21 cellular contexts compared by ENCODE assay signal in the genomic region with DNA sequence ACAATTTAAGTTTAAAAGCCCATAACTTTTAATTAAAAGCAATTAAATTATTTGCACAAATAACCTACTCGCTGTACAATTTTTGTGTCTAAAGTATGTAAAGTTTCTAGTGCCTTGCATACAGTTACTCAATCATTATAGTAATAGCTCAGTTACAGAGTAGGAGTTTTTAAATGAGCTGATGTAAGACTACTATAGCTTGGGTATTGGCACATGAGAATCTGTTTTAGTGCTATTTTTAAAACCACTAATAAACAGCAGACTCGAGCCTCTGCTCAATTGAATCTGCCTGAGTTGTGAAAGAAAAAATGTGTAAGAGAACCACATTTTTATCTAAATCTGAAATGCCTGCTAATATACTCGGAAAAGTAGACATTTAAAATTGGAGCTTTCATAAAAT. TPM values are rescaled to one million over a fixed set of nuclear protein-coding genes. Genes with fewer than 3 reads are reported as not detected.
DNase-seq lines count a peak whose midpoint lies in the region; ATAC-seq, FAIRE-seq and TF ChIP-seq lines count a peak whose summit lies in the region.
"Had no signal": no experiment of that assay in that cellular context is flagged by ENCODE, and none has a peak within 500 bp of the region (broad histone marks: within the 10 kb centered on the region; RNA-seq: fewer than 3 reads in every experiment).

No MANE protein-coding gene starts in this region.

- no peaks in the 10 kb centered on the region for H3K9me1 ChIP-seq in IMR-90 (ENCODE audit: insufficient read depth, low read length)

- no peak for TF ChIP-seq EP300 in GM12878 (IDR thresholded peaks at IDR 0.05; ENCODE audit: borderline replicate concordance in 1 of 2, control insufficient read depth in 1 of 2, low read depth in 2 of 2, low read length in 2 of 2)
- no peak for TF ChIP-seq EP300 in sigmoid colon (IDR thresholded peaks at IDR 0.05)

- no peak overlapping the region for H4K5ac ChIP-seq in IMR-90 (ENCODE audit: low read depth, low read length)

- dilution Hi-C loops in IMR-90 (cut with HindIII; ENCODE audit: low sequenced_read_pairs, unreplicated experiment): no loop called here

- H2AFZ ChIP-seq in IMR-90 (replicated peaks; ENCODE audit: low read length, poor library complexity) (no peak overlapping the region), GM12878 (ENCODE audit: control insufficient read depth, low read depth, low read length) (no peak overlapping the region)

- H3K9me3 ChIP-seq in IMR-90 (ENCODE audit: control insufficient read depth, insufficient read depth, low read length) (no peaks in the 10 kb centered on the region), GM12878 (replicated peaks; ENCODE audit: control insufficient read depth, insufficient read depth, low read length) (no peaks in the 10 kb centered on the region), left ventricle myocardium inferior (replicated peaks) (no peaks in the 10 kb centered on the region), sigmoid colon (no peaks in the 10 kb centered on the region), body of pancreas (no peaks in the 10 kb centered on the region)
- H3K9me3 ChIP-seq in effector memory CD4-positive, alpha-beta T cell (ENCODE audit: control insufficient read depth, low read length): no peaks in the 10 kb centered on the region
- H3K9me3 ChIP-seq: HAP-1 had no signal

- no peak overlapping the region for H3K4me3 Mint-ChIP-seq in MCF 10A (ENCODE audit: unreplicated experiment)
- H3K4me3 Mint-ChIP-seq: activated CD4-positive, alpha-beta memory T cell treated with anti-CD3 and anti-CD28 coated beads, Interleukin-2, amount 10 ng/mL, durations not matched to agents 7 days and 5 days; activated T-cell treated with anti-CD3 and anti-CD28 coated beads, Interleukin-2, amount 50 U/mL, for 4 hours; CD8-positive, alpha-beta memory T cell; natural killer cell; stimulated activated naive CD8-positive, alpha-beta T cell treated with anti-CD3 and anti-CD28 coated beads, Interleukin-15, Interleukin-2, amounts not matched to agents 100 ng/mL and 50 ng/mL, for 24 hours had no signal

- no peak overlapping the region for H2AK9ac ChIP-seq in IMR-90 (replicated peaks; ENCODE audit: low read depth, low read length, poor library complexity)

- no peak for TF ChIP-seq CTCF in IMR-90 (conservative IDR thresholded peaks at IDR 0.05; ENCODE audit: low read depth, low read length)
- no peak for TF ChIP-seq CTCF in GM12878 (IDR thresholded peaks at IDR 0.05 in 2 of 3, conservative IDR thresholded peaks at IDR 0.05 in 1 of 3; ENCODE audit: control insufficient read depth in 2 of 3, extremely low read depth in 1 of 3, insufficient read depth in 1 of 3, low read depth in 3 of 3, low read length in 3 of 3)
- TF ChIP-seq CTCF in left ventricle myocardium inferior (IDR thresholded peaks at IDR 0.05; ENCODE audit: borderline replicate concordance): no peak
- TF ChIP-seq CTCF in sigmoid colon (IDR thresholded peaks at IDR 0.05): no peak
- TF ChIP-seq CTCF in body of pancreas (IDR thresholded peaks at IDR 0.05): no peak
- no peak for TF ChIP-seq CTCF in MCF 10A (IDR thresholded peaks at IDR 0.05; ENCODE audit: unreplicated experiment)

- H2BK15ac ChIP-seq in IMR-90 (ENCODE audit: low read depth, low read length): no peak overlapping the region

- BruUV-seq in IMR-90 (replicated peaks; lab: Mats Ljungman, UMichigan): no TSS peak
- BruUV-seq in GM12878 (replicated peaks; lab: Mats Ljungman, UMichigan): no TSS peak
- BruUV-seq in MCF 10A (replicated peaks; lab: Mats Ljungman, UMichigan): no TSS peak

- no peak overlapping the region for H3K4me3 ChIP-seq in IMR-90 (ENCODE audit: insufficient read depth, low read depth, low read length)
- H3K4me3 ChIP-seq in GM12878: no peak overlapping the region
- peak overlapping the region; percentile 57 for H3K4me3 ChIP-seq in left ventricle myocardium inferior
- H3K4me3 ChIP-seq in sigmoid colon: no peak overlapping the region
- no peak overlapping the region for H3K4me3 ChIP-seq in body of pancreas
- no peak overlapping the region for H3K4me3 ChIP-seq in effector memory CD4-positive, alpha-beta T cell (ENCODE audit: insufficient read depth, low read depth, low read length, poor library complexity, severe bottlenecking)
- H3K4me3 ChIP-seq: HAP-1 had no signal

- no peak overlapping the region for H3K27ac ChIP-seq in IMR-90 (ENCODE audit: insufficient read depth, low read length)
- no peak overlapping the region for H3K27ac ChIP-seq in GM12878 (ENCODE audit: control insufficient read depth, insufficient read depth)
- peak overlapping the region; percentile 78 for H3K27ac ChIP-seq in left ventricle myocardium inferior (replicated peaks)
- peak overlapping the region in 3 of 4 donors; percentile 6 to 54 (median 27) for H3K27ac ChIP-seq in sigmoid colon
- H3K27ac ChIP-seq in body of pancreas: no peak overlapping the region
- H3K27ac ChIP-seq in effector memory CD4-positive, alpha-beta T cell (ENCODE audit: insufficient read depth, low read length, poor library complexity, severe bottlenecking): no peak overlapping the region
- H3K27ac ChIP-seq: WERI-Rb-1 had no signal

- WGBS in IMR-90 (ENCODE audit: extremely low coverage in 2 of 2, insufficient read length in 1 of 2), 2 experiments: no CpG with 5 or more reads among the region's 3 CpGs
- 23% methylated on average over 3 of the region's 3 CpGs for WGBS in GM12878 (ENCODE audit: insufficient coverage, insufficient replicate concordance, low lambda C conversion rate, missing lambda C conversion rate)
- WGBS in sigmoid colon, 2 donors: 68 to 70% methylated on average over 3 of the region's 3 CpGs
- WGBS in body of pancreas, 2 donors: 50 to 62% methylated on average over 3 of the region's 3 CpGs

- H4K91ac ChIP-seq in IMR-90 (ENCODE audit: insufficient read depth, low read depth, low read length): no peak overlapping the region

- peak; percentile 23 for DNase-seq in IMR-90
- DNase-seq in GM12878 (ENCODE audit: low read depth, low spot score): no peak
- no peak for DNase-seq in left ventricle myocardium inferior
- DNase-seq in sigmoid colon: no peak
- DNase-seq in body of pancreas: no peak
- DNase-seq in effector memory CD4-positive, alpha-beta T cell: no peak
- DNase-seq in MCF 10A (ENCODE audit: unreplicated experiment): no peak
- DNase-seq: activated CD4-positive, alpha-beta memory T cell treated with anti-CD3 and anti-CD28 coated beads, Interleukin-2, amount 10 ng/mL, durations not matched to agents 7 days and 5 days; activated T-cell treated with anti-CD3 and anti-CD28 coated beads, Interleukin-2, amount 50 U/mL, for 4 hours; CD8-positive, alpha-beta memory T cell; DMS79 treated with DMSO at 0.1 percent for 48 hours; mammary epithelial cell; natural killer cell; NCI-H1436; WERI-Rb-1 had no signal

- RAD21 ChIA-PET in GM12878 (lab: Charles Lee; ENCODE audit: unreplicated experiment): interaction anchor here (0.9 to 9.6 kb wide), 9 partner anchors 13 to 144 kb away, joined by 5 to 193 read pairs (median 12); partner anchors contain the start of gene CTNNA3

- H3K79me2 ChIP-seq in GM12878 (ENCODE audit: control insufficient read depth, insufficient read depth, low read length): no peaks in the 10 kb centered on the region

- TF ChIP-seq POLR2A in IMR-90 (IDR thresholded peaks at IDR 0.05; ENCODE audit: low read depth, low read length) (no peak), GM12878 (IDR thresholded peaks at IDR 0.05; ENCODE audit: low read depth, low read length) (no peak), sigmoid colon (IDR thresholded peaks at IDR 0.05) (no peak), GM18505 (IDR thresholded peaks at IDR 0.05; ENCODE audit: borderline replicate concordance, extremely low read depth, insufficient read depth, insufficient read length) (no peak), body of pancreas (IDR thresholded peaks at IDR 0.05) (no peak)

- TF ChIP-seq RAD21 in IMR-90 (IDR thresholded peaks at IDR 0.05; ENCODE audit: low read length): no peak
- no peak for TF ChIP-seq RAD21 in GM12878 (IDR thresholded peaks at IDR 0.05; ENCODE audit: insufficient read depth, low read depth, low read length)

- POLR2A ChIA-PET in IMR-90 (lab: Charles Lee; ENCODE audit: unreplicated experiment): no interaction called here
- POLR2A ChIA-PET in GM12878 (lab: Charles Lee): interaction anchor here (0.8 kb wide), 1 partner anchor 108 kb away, joined by 3 read pairs; no protein-coding TSS in a partner anchor
- POLR2A ChIA-PET in MCF 10A (lab: Yijun Ruan, JAX): interaction anchor here (1.0 kb wide), 1 partner anchor 9 kb away, joined by 4 read pairs; no protein-coding TSS in a partner anchor

- CTCF ChIA-PET in IMR-90 (lab: Yijun Ruan, JAX): interaction anchor here (0.5 kb wide), 1 partner anchor 184 kb away, joined by 6 read pairs; no protein-coding TSS in a partner anchor
- CTCF ChIA-PET in GM12878 (lab: Yijun Ruan, JAX): interaction anchor here (1.0 to 10.6 kb wide), 6 partner anchors 31 to 143 kb away, joined by 3 to 311 read pairs (median 10); partner anchors contain the start of gene CTNNA3
- CTCF ChIA-PET in MCF 10A (lab: Yijun Ruan, JAX): interaction anchor here (6.7 kb wide), 1 partner anchor 114 kb away, joined by 59 read pairs; no protein-coding TSS in a partner anchor

- H3K4me1 Mint-ChIP-seq in MCF 10A (ENCODE audit: insufficient read depth, unreplicated experiment): no peaks in the 10 kb centered on the region
- H3K4me1 Mint-ChIP-seq: activated CD4-positive, alpha-beta memory T cell treated with anti-CD3 and anti-CD28 coated beads, Interleukin-2, amount 10 ng/mL, durations not matched to agents 7 days and 5 days; CD8-positive, alpha-beta memory T cell; natural killer cell had no signal

- intact Hi-C loops in IMR-90 (cut with micrococcal nuclease): loop anchor here (10.0 kb wide), 1 partner anchor 140 kb away; no protein-coding TSS in a partner anchor
- intact Hi-C loops in GM12878 (cut with micrococcal nuclease; ENCODE audit: unreplicated experiment): loop anchor here (5.0 kb wide), 1 partner anchor 143 kb away; no protein-coding TSS in a partner anchor
- intact Hi-C loops in left ventricle myocardium inferior (cut with micrococcal nuclease): loop anchor here (10.0 kb wide), 1 partner anchor 110 kb away; no protein-coding TSS in a partner anchor
- intact Hi-C loops in sigmoid colon (cut with DNase I): loop anchor here (5.0 kb wide), 1 partner anchor 97 kb away; no protein-coding TSS in a partner anchor
- intact Hi-C loops in body of pancreas (cut with DNase I): no loop called here
- intact Hi-C loops in MCF 10A (cut with micrococcal nuclease): no loop called here

- no peak overlapping the region for H4K8ac ChIP-seq in IMR-90 (ENCODE audit: low read depth in 2 of 2, low read length in 2 of 2)

- H3K36me3 Mint-ChIP-seq in MCF 10A (ENCODE audit: insufficient read depth, unreplicated experiment): no peaks in the 10 kb centered on the region
- H3K36me3 Mint-ChIP-seq: activated naive CD4-positive, alpha-beta T cell treated with anti-CD3 and anti-CD28 coated beads, Interleukin-2, amount 50 U/mL, for 72 hours; CD8-positive, alpha-beta memory T cell; natural killer cell had no signal

- H3K36me3 ChIP-seq in IMR-90 (ENCODE audit: control insufficient read depth, insufficient read depth, low read length): no peaks in the 10 kb centered on the region
- H3K36me3 ChIP-seq in GM12878 (ENCODE audit: control insufficient read depth in 2 of 2, insufficient read depth in 2 of 2, low read length in 1 of 2): no peaks in the 10 kb centered on the region
- H3K36me3 ChIP-seq in left ventricle myocardium inferior: no peaks in the 10 kb centered on the region
- H3K36me3 ChIP-seq in sigmoid colon: no peaks in the 10 kb centered on the region
- no peaks in the 10 kb centered on the region for H3K36me3 ChIP-seq in body of pancreas (replicated peaks in 1 of 2; ENCODE audit: insufficient read depth in 1 of 2, low read depth in 2 of 2)
- no peaks in the 10 kb centered on the region for H3K36me3 ChIP-seq in effector memory CD4-positive, alpha-beta T cell (ENCODE audit: control insufficient read depth, insufficient read depth, low read length)
- H3K36me3 ChIP-seq: HAP-1, WERI-Rb-1 had no signal

- H4K20me1 ChIP-seq in IMR-90 (ENCODE audit: insufficient read depth, low read length) (no peaks in the 10 kb centered on the region), GM12878 (ENCODE audit: control insufficient read depth, insufficient read depth) (no peaks in the 10 kb centered on the region)

- H3K4me2 ChIP-seq in IMR-90 (ENCODE audit: low read depth, low read length): no peak overlapping the region
- no peak overlapping the region for H3K4me2 ChIP-seq in GM12878 (ENCODE audit: control insufficient read depth, insufficient read depth)

- H3K4me1 ChIP-seq in IMR-90 (ENCODE audit: control insufficient read depth, insufficient read depth, low read length): no peaks in the 10 kb centered on the region
- no peaks in the 10 kb centered on the region for H3K4me1 ChIP-seq in GM12878 (ENCODE audit: control insufficient read depth, insufficient read depth, low read length)
- peaks cover 74% of the 10 kb centered on the region for H3K4me1 ChIP-seq in left ventricle myocardium inferior
- peaks cover 3 to 40% (median 19%) of the 10 kb centered on the region in 4 donors for H3K4me1 ChIP-seq in sigmoid colon
- no peaks in the 10 kb centered on the region for H3K4me1 ChIP-seq in body of pancreas
- no peaks in the 10 kb centered on the region for H3K4me1 ChIP-seq in effector memory CD4-positive, alpha-beta T cell (ENCODE audit: control insufficient read depth, insufficient read depth, low read length, poor library complexity, severe bottlenecking)

- H3K9ac ChIP-seq in IMR-90 (ENCODE audit: low read depth, low read length) (no peak overlapping the region), GM12878 (ENCODE audit: control insufficient read depth, insufficient read depth, low read length) (no peak overlapping the region)

- no peak overlapping the region for H3K27ac Mint-ChIP-seq in MCF 10A (ENCODE audit: low read depth, unreplicated experiment)
- H3K27ac Mint-ChIP-seq: activated CD4-positive, alpha-beta memory T cell treated with anti-CD3 and anti-CD28 coated beads, Interleukin-2, amount 10 ng/mL, durations not matched to agents 7 days and 5 days; activated naive CD4-positive, alpha-beta T cell treated with anti-CD3 and anti-CD28 coated beads, Interleukin-2, amount 50 U/mL, for 72 hours; CD8-positive, alpha-beta memory T cell; natural killer cell; stimulated activated naive CD8-positive, alpha-beta T cell treated with anti-CD3 and anti-CD28 coated beads, Interleukin-15, Interleukin-2, amounts not matched to agents 100 ng/mL and 50 ng/mL, for 24 hours had no signal

- H3K27me3 ChIP-seq in IMR-90 (ENCODE audit: control insufficient read depth, insufficient read depth, low read length) (no peaks in the 10 kb centered on the region; the same call in 1 of the 2 replicates), GM12878 (replicated peaks in 1 of 2; ENCODE audit: control insufficient read depth in 2 of 2, insufficient read depth in 2 of 2, low read length in 1 of 2) (no peaks in the 10 kb centered on the region), left ventricle myocardium inferior (ENCODE audit: low read depth) (no peaks in the 10 kb centered on the region), sigmoid colon (no peaks in the 10 kb centered on the region), body of pancreas (no peaks in the 10 kb centered on the region)
- no peaks in the 10 kb centered on the region for H3K27me3 ChIP-seq in effector memory CD4-positive, alpha-beta T cell (replicated peaks; ENCODE audit: control insufficient read depth, insufficient read depth, low read length, poor library complexity, severe bottlenecking)

- H2AK5ac ChIP-seq in IMR-90 (ENCODE audit: low read depth, low read length): no peak overlapping the region

- no peak overlapping the region for H3K18ac ChIP-seq in IMR-90 (ENCODE audit: low read depth, low read length)

- H3K56ac ChIP-seq in IMR-90 (ENCODE audit: extremely low read depth, insufficient read depth, low read length): no peak overlapping the region

- H3K27me3 Mint-ChIP-seq in MCF 10A (ENCODE audit: insufficient read depth, unreplicated experiment): peaks cover 33% of the 10 kb centered on the region

- in situ Hi-C loops in IMR-90 (cut with MboI; ENCODE audit: low sequenced_read_pairs) (no loop called here), GM12878 (cut with MboI) (no loop called here)

- no peak overlapping the region for H3K4ac ChIP-seq in IMR-90 (ENCODE audit: low read depth, low read length)

- SMC1A ChIA-PET in GM12878 (lab: Charles Lee; ENCODE audit: uncharacterized antibody, unreplicated experiment): interaction anchor here (0.9 to 10.8 kb wide), 13 partner anchors 13 to 143 kb away, joined by 3 to 221 read pairs (median 5); partner anchors contain the start of gene CTNNA3

- no peaks in the 10 kb centered on the region for H3K79me1 ChIP-seq in IMR-90 (ENCODE audit: low read depth in 1 of 2, low read length in 2 of 2)

- no peak for FAIRE-seq in GM12878 (lab: Jason Lieb, UNC)
- FAIRE-seq: urothelium cell line had no signal

- no peaks in the 10 kb centered on the region for H3K9me3 Mint-ChIP-seq in MCF 10A (ENCODE audit: unreplicated experiment)
- H3K9me3 Mint-ChIP-seq: activated CD4-positive, alpha-beta memory T cell treated with anti-CD3 and anti-CD28 coated beads, Interleukin-2, amount 10 ng/mL, durations not matched to agents 7 days and 5 days; activated naive CD4-positive, alpha-beta T cell treated with anti-CD3 and anti-CD28 coated beads, Interleukin-2, amount 50 U/mL, for 72 hours; activated T-cell treated with anti-CD3 and anti-CD28 coated beads, Interleukin-2, amount 50 U/mL, for 4 hours; CD8-positive, alpha-beta memory T cell; natural killer cell; stimulated activated naive CD8-positive, alpha-beta T cell treated with anti-CD3 and anti-CD28 coated beads, Interleukin-15, Interleukin-2, amounts not matched to agents 100 ng/mL and 50 ng/mL, for 24 hours had no signal

- no peak overlapping the region for H2BK120ac ChIP-seq in IMR-90 (ENCODE audit: low read depth, low read length)

- no peak overlapping the region for H2BK5ac ChIP-seq in IMR-90 (ENCODE audit: low read depth, low read length, poor library complexity, severe bottlenecking)

- H3K23ac ChIP-seq in IMR-90 (ENCODE audit: low read depth, low read length): no peak overlapping the region

- no peak overlapping the region for H2BK20ac ChIP-seq in IMR-90 (ENCODE audit: low read depth, low read length)

- ATAC-seq in IMR-90 (ENCODE audit: low read depth) (peak; percentile 35), GM12878 (peak; percentile 57), GM18505 (IDR thresholded peaks at IDR 0.05; ENCODE audit: unreplicated experiment) (no peak), body of pancreas (no peak)
- ATAC-seq: activated naive CD4-positive, alpha-beta T cell treated with anti-CD3 and anti-CD28 coated beads, Interleukin-2, amount 50 U/mL, for 72 hours; activated T-cell treated with anti-CD3 and anti-CD28 coated beads, Interleukin-2, amount 50 U/mL, for 4 hours; natural killer cell had no signal

- H3K14ac ChIP-seq in IMR-90 (replicated peaks; ENCODE audit: low read depth, low read length): no peak overlapping the region

RNA-seq across cellular contexts. Expression of gene CTNNA3, which starts 31.1 kb away (rescaled TPM):
- 0.83 and 0.90 TPM in 2 replicates for total RNA-seq in IMR-90 (2012; rRNA removed)
- 0.19 TPM in 1 of 2 replicates, not detected in the other for polyA plus RNA-seq in IMR-90 (2012; rRNA removed)
- 0.01 TPM in 2 replicates for polyA plus RNA-seq in IMR-90 (2012; cell fraction: cytosol; rRNA removed)
- 0.15 TPM in 1 of 2 replicates, not detected in the other for polyA plus RNA-seq in IMR-90 (2012; cell fraction: nucleus; rRNA removed; ENCODE audit: low replicate concordance)
- 102 and 115 TPM in 2 replicates for total RNA-seq in GM12878 (2013; cell fraction: nucleolus; rRNA removed)
- total RNA-seq in GM12878 (2014; rRNA removed): 0.51 and 0.87 TPM in 2 replicates
- total RNA-seq in GM12878 (2014; rRNA removed; fragmentation: Illumina TruSeq; extraction: Trizol): 0.41 and 0.76 TPM in 2 replicates
- 0.13 and 0.43 TPM in 2 replicates for total RNA-seq in GM12878 (2021)
- polyA plus RNA-seq in GM12878 (2011; ENCODE audit: low read depth): not detected
- polyA plus RNA-seq in GM12878 (2011; rRNA removed): 3.9 and 4.5 TPM in 2 replicates
- polyA plus RNA-seq in GM12878 (2011; cell fraction: cytosol; rRNA removed): 1.5 and 1.7 TPM in 2 replicates
- 2.8 and 3.8 TPM in 2 replicates for polyA plus RNA-seq in GM12878 (2011; cell fraction: nucleus; rRNA removed)
- not detected in 2 replicates for polyA plus RNA-seq in GM12878 (2012)
- polyA plus RNA-seq in GM12878 (2014; fragmentation: Illumina TruSeq; extraction: Trizol): 0.06 and 0.12 TPM in 2 replicates
- polyA plus RNA-seq in GM12878 (2014; fragmentation: Nextera tagmentation; extraction: Ambion mirVana): under 1 TPM in 1 of 2 experiments, not detected in 1; 0.15 TPM
- under 0.01 and 0.27 TPM in 2 replicates for polyA plus RNA-seq in GM12878 (2014; rRNA removed)
- under 1 TPM in 1 of 2 experiments, not detected in 1; 0.30 TPM for polyA plus RNA-seq in GM12878 (2016; fragmentation: Nextera tagmentation; extraction: Ambion mirVana)
- 11.8 and 19.2 TPM in 2 replicates for polyA minus RNA-seq in GM12878 (2011; rRNA and poly(A)+ RNA removed)
- polyA minus RNA-seq in GM12878 (2011; cell fraction: cytosol; rRNA and poly(A)+ RNA removed): 0.94 and 3.1 TPM in 2 replicates
- polyA minus RNA-seq in GM12878 (2011; cell fraction: nucleus; rRNA and poly(A)+ RNA removed): 25.8 and 30.3 TPM in 2 replicates
- 159 TPM for total RNA-seq in left ventricle myocardium inferior
- 1 to 10 TPM; 1.5 to 4.6 (median 3.9) TPM for total RNA-seq in sigmoid colon
- under 1 TPM in 2 of 3 donors, not detected in 1; under 0.01 to 0.20 TPM for polyA plus RNA-seq in sigmoid colon
- total RNA-seq in body of pancreas: under 1 TPM; under 0.01 to 0.33 TPM
- total RNA-seq in MCF 10A (2022): 0.02 TPM in 1 of 2 replicates, not detected in the other
- total RNA-seq: activated T-cell treated with anti-CD3 and anti-CD28 coated beads, Interleukin-2, amount 50 U/mL, for 4 hours; CD8-positive, alpha-beta memory T cell; mammary epithelial cell; natural killer cell; pulmonary artery endothelial cell had no signal
- polyA plus RNA-seq: mammary epithelial cell had no signal

Comparison
In these comparisons a context has a peak if more than half of its experiments do, and no peak if none do; other contexts are left out.
1. ATAC-seq: peak in IMR-90 (single experiment) and GM12878 (single experiment); none in GM18505 (single experiment) and body of pancreas (single experiment).
2. H3K27ac ChIP-seq: peak in left ventricle myocardium inferior (single experiment) and sigmoid colon (3 of 4); none in IMR-90 (single experiment), GM12878 (single experiment), body of pancreas (0 of 4) and effector memory CD4-positive, alpha-beta T cell (single experiment).
3. intact Hi-C loops: an anchor here in IMR-90 (10.0 kb wide), GM12878 (5.0 kb wide), left ventricle myocardium inferior (10.0 kb wide) and sigmoid colon (5.0 kb wide); none called in body of pancreas and MCF 10A.